ENCODE assay signal across 21 cellular contexts in genomic region chr7:36972140-36972518, GRCh38.
DNase-seq lines count a peak whose midpoint lies in the region; ATAC-seq and TF ChIP-seq lines count a peak whose summit lies in the region.
"Had no signal": no experiment of that assay in that cellular context is flagged by ENCODE, and none has a peak within 500 bp of the region (broad histone marks: within the 10 kb centered on the region; RNA-seq: fewer than 3 reads in every experiment).

No MANE protein-coding gene starts in this region.

- POLR2A ChIA-PET in CD4-positive, alpha-beta T cell (lab: Charles Lee), result no interaction called here

- peak overlapping the region in 6 of 7 donors; percentile 36 to 86 (median 75) for H3K27ac Mint-ChIP-seq in CD14-positive monocyte
- peak overlapping the region; percentile 47 for H3K27ac Mint-ChIP-seq in CD4-positive, alpha-beta T cell
- H3K27ac Mint-ChIP-seq in nephron progenitor cell, result peak overlapping the region; percentile 96
- H3K27ac Mint-ChIP-seq: activated CD4-positive, alpha-beta T cell treated with anti-CD3 and anti-CD28 coated beads for 36 hours; activated CD8-positive, alpha-beta memory T cell treated with anti-CD3 and anti-CD28 coated beads, Interleukin-2, amount 10 ng/mL, durations not matched to agents 7 days and 5 days; B cell had no signal

- no peaks in the 10 kb centered on the region for H3K9me3 ChIP-seq in CD4-positive, alpha-beta T cell (ENCODE audit: control insufficient read depth, low read length)
- H3K9me3 ChIP-seq in body of pancreas, result no peaks in the 10 kb centered on the region
- H3K9me3 ChIP-seq: ovary, Peyer's patch had no signal

- no peak overlapping the region for H3K27ac ChIP-seq in CD4-positive, alpha-beta T cell (ENCODE audit: low read depth, low read length)
- peak overlapping the region in 3 of 4 donors; percentile 27 to 61 (median 61) for H3K27ac ChIP-seq in body of pancreas
- H3K27ac ChIP-seq: ovary, Peyer's patch had no signal

- TF ChIP-seq CTCF in CD14-positive monocyte (IDR thresholded peaks at IDR 0.05) (no peak), body of pancreas (IDR thresholded peaks at IDR 0.05) (no peak), nephron progenitor cell (IDR thresholded peaks at IDR 0.05) (no peak)
- no peak for TF ChIP-seq CTCF in CD4-positive, alpha-beta T cell (IDR thresholded peaks at IDR 0.05)

- H3K27me3 Mint-ChIP-seq in CD14-positive monocyte (ENCODE audit: low read depth in 3 of 3), result no peaks in the 10 kb centered on the region
- no peaks in the 10 kb centered on the region for H3K27me3 Mint-ChIP-seq in CD4-positive, alpha-beta T cell
- H3K27me3 Mint-ChIP-seq in nephron progenitor cell (ENCODE audit: low read depth, poor library complexity), result peaks cover 3% of the 10 kb centered on the region
- H3K27me3 Mint-ChIP-seq: activated CD4-positive, alpha-beta T cell treated with anti-CD3 and anti-CD28 coated beads for 36 hours; activated CD8-positive, alpha-beta memory T cell treated with anti-CD3 and anti-CD28 coated beads, Interleukin-2, amount 10 ng/mL, durations not matched to agents 7 days and 5 days; B cell; stimulated activated naive CD8-positive, alpha-beta T cell treated with anti-CD3 and anti-CD28 coated beads, Interleukin-15, amount 100 ng/mL, for 72 hours; type B pancreatic cell had no signal

- no peak for ATAC-seq in CD4-positive, alpha-beta T cell (ENCODE audit: poor library complexity)
- ATAC-seq in body of pancreas (peak; percentile 26), GM21717 (IDR thresholded peaks at IDR 0.05; ENCODE audit: unreplicated experiment) (no peak)
- ATAC-seq: activated CD4-positive, alpha-beta T cell treated with anti-CD3 and anti-CD28 coated beads for 36 hours; activated CD8-positive, alpha-beta memory T cell treated with anti-CD3 and anti-CD28 coated beads, Interleukin-2, amount 10 ng/mL, durations not matched to agents 7 days and 5 days; GM12878; stimulated activated naive CD8-positive, alpha-beta T cell treated with anti-CD3 and anti-CD28 coated beads, Interleukin-15, amount 100 ng/mL, for 72 hours had no signal

- WGBS in body of pancreas, 2 donors, result 33 to 46% methylated on average over 5 of the region's 5 CpGs

- CTCF ChIA-PET in CD4-positive, alpha-beta T cell (lab: Charles Lee), result no interaction called here

- H3K36me3 Mint-ChIP-seq in CD14-positive monocyte, result peaks cover 11 to 25% of the 10 kb centered on the region in 2 donors
- H3K36me3 Mint-ChIP-seq in CD4-positive, alpha-beta T cell (ENCODE audit: low read depth), result peaks cover 45% of the 10 kb centered on the region
- H3K36me3 Mint-ChIP-seq in nephron progenitor cell (ENCODE audit: low read depth), result peaks cover 11% of the 10 kb centered on the region

- H3K27me3 ChIP-seq in CD4-positive, alpha-beta T cell (ENCODE audit: control insufficient read depth, insufficient read depth, low read length), result no peaks in the 10 kb centered on the region
- H3K27me3 ChIP-seq in body of pancreas, result no peaks in the 10 kb centered on the region
- H3K27me3 ChIP-seq: ovary, Peyer's patch had no signal

- H3K4me3 Mint-ChIP-seq in CD14-positive monocyte (no peak overlapping the region), nephron progenitor cell (no peak overlapping the region)
- no peak overlapping the region for H3K4me3 Mint-ChIP-seq in CD4-positive, alpha-beta T cell
- H3K4me3 Mint-ChIP-seq: activated CD4-positive, alpha-beta T cell treated with anti-CD3 and anti-CD28 coated beads for 36 hours; activated CD8-positive, alpha-beta memory T cell treated with anti-CD3 and anti-CD28 coated beads, Interleukin-2, amount 10 ng/mL, durations not matched to agents 7 days and 5 days; B cell; stimulated activated naive CD8-positive, alpha-beta T cell treated with anti-CD3 and anti-CD28 coated beads, Interleukin-15, amount 100 ng/mL, for 72 hours had no signal

- peaks cover 45% of the 10 kb centered on the region for H3K4me1 Mint-ChIP-seq in CD14-positive monocyte
- peaks cover 39% of the 10 kb centered on the region for H3K4me1 Mint-ChIP-seq in CD4-positive, alpha-beta T cell (ENCODE audit: low read depth)
- peaks cover 58% of the 10 kb centered on the region for H3K4me1 Mint-ChIP-seq in nephron progenitor cell

- H3K36me3 ChIP-seq in body of pancreas (replicated peaks in 1 of 2; ENCODE audit: insufficient read depth in 1 of 2, low read depth in 2 of 2), result no peaks in the 10 kb centered on the region
- H3K36me3 ChIP-seq: ovary, Peyer's patch had no signal

- peaks cover 27% of the 10 kb centered on the region for H3K4me1 ChIP-seq in body of pancreas
- H3K4me1 ChIP-seq: Peyer's patch had no signal

- H3K9me3 Mint-ChIP-seq in CD14-positive monocyte, result peaks cover 0 to 4% (median 0%) of the 10 kb centered on the region in 7 donors
- H3K9me3 Mint-ChIP-seq in CD4-positive, alpha-beta T cell, result peaks cover 5% of the 10 kb centered on the region
- H3K9me3 Mint-ChIP-seq in nephron progenitor cell, result peaks cover 5% of the 10 kb centered on the region

- TF ChIP-seq POLR2A in body of pancreas (IDR thresholded peaks at IDR 0.05), result no peak

- no peak for DNase-seq in CD14-positive monocyte (ENCODE audit: low spot score)
- no peak for DNase-seq in CD4-positive, alpha-beta T cell
- no peak for DNase-seq in body of pancreas
- DNase-seq in nephron progenitor cell, result no peak
- DNase-seq in activated gamma-delta T cell treated with Interleukin-2 at 50 U/mL for 16 hours, result no peak
- DNase-seq in activated CD8-positive, alpha-beta memory T cell treated with anti-CD3 and anti-CD28 coated beads, Interleukin-2, amount 50 U/mL, for 48 hours, result no peak
- DNase-seq: activated CD4-positive, alpha-beta T cell treated with anti-CD3 and anti-CD28 coated beads for 36 hours; activated CD8-positive, alpha-beta memory T cell treated with anti-CD3 and anti-CD28 coated beads, Interleukin-2, amount 10 ng/mL, durations not matched to agents 7 days and 5 days; amygdala; caudate nucleus; erythroblast; NCI-H1436; NCI-H2171 treated with DMSO at 0.1 percent for 48 hours; NCI-H526 treated with DMSO at 0.1 percent for 48 hours; ovary; Peyer's patch; stimulated activated naive CD8-positive, alpha-beta T cell treated with anti-CD3 and anti-CD28 coated beads, Interleukin-15, amount 100 ng/mL, for 72 hours had no signal

- intact Hi-C loops in CD14-positive monocyte (cut with micrococcal nuclease), result no loop called here
- intact Hi-C loops in CD4-positive, alpha-beta T cell (cut with DNase I, micrococcal nuclease), result no loop called here
- intact Hi-C loops in body of pancreas (cut with DNase I), result no loop called here

- H3K4me3 ChIP-seq in body of pancreas, result no peak overlapping the region
- H3K4me3 ChIP-seq: GM12878, ovary, Peyer's patch had no signal
